In genomic region chr10:61732635-61733278, GRCh38 we compare ENCODE assay signal across 10 cellular contexts.
DNase-seq lines count a peak whose midpoint lies in the region; ATAC-seq, FAIRE-seq and TF ChIP-seq lines count a peak whose summit lies in the region.
"Had no signal": no experiment of that assay in that cellular context is flagged by ENCODE, and none has a peak within 500 bp of the region (broad histone marks: within the 10 kb centered on the region; RNA-seq: fewer than 3 reads in every experiment).

No MANE protein-coding gene starts in this region.

- CTCF ChIA-PET in HCT116 (lab: Charles Lee), result interaction anchor here (0.9 to 2.3 kb wide), 14 partner anchors 9 to 916 kb away, joined by 3 to 9 read pairs (median 3); no protein-coding TSS in a partner anchor

- no peaks in the 10 kb centered on the region for H4K20me1 ChIP-seq in HCT116 (ENCODE audit: insufficient read depth)
- H4K20me1 ChIP-seq: BLaER1 had no signal

- no peaks in the 10 kb centered on the region for H3K36me3 ChIP-seq in HCT116 (ENCODE audit: control insufficient read depth in 1 of 2, insufficient read depth in 2 of 2, low read length in 2 of 2)
- H3K36me3 ChIP-seq: BLaER1 had no signal

- no peaks in the 10 kb centered on the region for H3K27me3 ChIP-seq in HCT116 (ENCODE audit: insufficient read depth, low read length)
- H3K27me3 ChIP-seq: BLaER1 had no signal

- intact Hi-C loops in HCT116 (cut with micrococcal nuclease), result loop anchor here (1.0 to 5.0 kb wide), 2 partner anchors 590 to 916 kb away; no protein-coding TSS in a partner anchor

- ATAC-seq in HCT116, result no peak
- no peak for ATAC-seq in GM21447 (IDR thresholded peaks at IDR 0.05; ENCODE audit: unreplicated experiment)
- ATAC-seq in HG03460 (IDR thresholded peaks at IDR 0.05; ENCODE audit: unreplicated experiment), result no peak

- no peak overlapping the region for H3K4me3 ChIP-seq in HCT116 (replicated peaks in 1 of 2; ENCODE audit: low read depth in 1 of 2, low read length in 2 of 2)
- H3K4me3 ChIP-seq: BLaER1, GM23248 had no signal

- FAIRE-seq in colon (lab: Jason Lieb, UNC), result peak; percentile 78

- TF ChIP-seq RAD21 in HCT116 (IDR thresholded peaks at IDR 0.05; ENCODE audit: low read depth), result no peak

- no peak overlapping the region for H3K27ac ChIP-seq in HCT116 (ENCODE audit: low read depth, low read length)
- H3K27ac ChIP-seq: BLaER1, GM23248 had no signal

- RAD21 ChIA-PET in HCT116 (lab: Charles Lee; ENCODE audit: low non-redundant PET in 1 of 2, low total read pairs in 2 of 2, uncharacterized antibody in 2 of 2, unreplicated experiment in 2 of 2), result no interaction called here

- DNase-seq in HCT116 (ENCODE audit: low read depth, low spot score) (no peak), SK-N-DZ (ENCODE audit: low spot score) (peak; percentile 78), DMS153 (lab: John Stamatoyannopoulos, UW) (no peak), NOMO-1 (lab: John Stamatoyannopoulos, UW; ENCODE audit: unreplicated experiment in 2 of 2) (no peak)
- DNase-seq: GF-D8 had no signal

- H3K4me2 ChIP-seq in HCT116 (ENCODE audit: low read length), result no peak overlapping the region
- H3K4me2 ChIP-seq: BLaER1 had no signal

- BruUV-seq in HCT116 (replicated peaks; lab: Mats Ljungman, UMichigan), result no TSS peak

- POLR2A ChIA-PET in HCT116 (lab: Charles Lee), result interaction anchor here (1.8 kb wide), 1 partner anchor 9 kb away, joined by 4 read pairs; no protein-coding TSS in a partner anchor

- no peaks in the 10 kb centered on the region for H3K9me2 ChIP-seq in HCT116 (ENCODE audit: insufficient read depth)

- peak overlapping the region; percentile 72 for H2AFZ ChIP-seq in HCT116 (ENCODE audit: low read depth, low read length, poor library complexity, severe bottlenecking)
- H2AFZ ChIP-seq: GM23248 had no signal

- TF ChIP-seq CTCF in HCT116 (IDR thresholded peaks at IDR 0.05 in 2 of 3, conservative IDR thresholded peaks at IDR 0.05 in 1 of 3; ENCODE audit: borderline replicate concordance in 1 of 3, insufficient read depth in 1 of 3, low read depth in 2 of 3, low read length in 2 of 3), result no peak

- H3K9ac ChIP-seq in HCT116 (ENCODE audit: low read length), result no peak overlapping the region
- H3K9ac ChIP-seq: BLaER1, GM23248 had no signal

- TF ChIP-seq POLR2A in HCT116 (IDR thresholded peaks at IDR 0.05; ENCODE audit: borderline replicate concordance, extremely low read depth, insufficient read depth, insufficient read length), result no peak

- H3K79me2 ChIP-seq in HCT116 (ENCODE audit: insufficient read depth, low read length), result no peaks in the 10 kb centered on the region

- H3K9me3 ChIP-seq in HCT116 (ENCODE audit: control insufficient read depth in 1 of 2, insufficient read depth in 1 of 2, low read depth in 1 of 2, low read length in 2 of 2), result no peaks in the 10 kb centered on the region
- H3K9me3 ChIP-seq: BLaER1 had no signal

- H3K4me1 ChIP-seq in HCT116 (ENCODE audit: control insufficient read depth in 1 of 2, insufficient read depth in 2 of 2, low read length in 2 of 2), result no peaks in the 10 kb centered on the region
- H3K4me1 ChIP-seq: BLaER1 had no signal

TF ChIP-seq in HCT116, 20 proteins besides CTCF, POLR2A, EP300 and RAD21:
- TF ChIP-seq POLR2AphosphoS5 (IDR thresholded peaks at IDR 0.05; ENCODE audit: low read depth, low read length), result no peak
- TF ChIP-seq, protein P1, sequence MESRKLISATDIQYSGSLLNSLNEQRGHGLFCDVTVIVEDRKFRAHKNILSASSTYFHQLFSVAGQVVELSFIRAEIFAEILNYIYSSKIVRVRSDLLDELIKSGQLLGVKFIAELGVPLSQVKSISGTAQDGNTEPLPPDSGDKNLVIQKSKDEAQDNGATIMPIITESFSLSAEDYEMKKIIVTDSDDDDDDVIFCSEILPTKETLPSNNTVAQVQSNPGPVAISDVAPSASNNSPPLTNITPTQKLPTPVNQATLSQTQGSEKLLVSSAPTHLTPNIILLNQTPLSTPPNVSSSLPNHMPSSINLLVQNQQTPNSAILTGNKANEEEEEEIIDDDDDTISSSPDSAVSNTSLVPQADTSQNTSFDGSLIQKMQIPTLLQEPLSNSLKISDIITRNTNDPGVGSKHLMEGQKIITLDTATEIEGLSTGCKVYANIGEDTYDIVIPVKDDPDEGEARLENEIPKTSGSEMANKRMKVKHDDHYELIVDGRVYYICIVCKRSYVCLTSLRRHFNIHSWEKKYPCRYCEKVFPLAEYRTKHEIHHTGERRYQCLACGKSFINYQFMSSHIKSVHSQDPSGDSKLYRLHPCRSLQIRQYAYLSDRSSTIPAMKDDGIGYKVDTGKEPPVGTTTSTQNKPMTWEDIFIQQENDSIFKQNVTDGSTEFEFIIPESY (IDR thresholded peaks at IDR 0.05; ENCODE audit: extremely low read depth, insufficient replicate concordance, low read length), result no peak
- TF ChIP-seq CBX3 (IDR thresholded peaks at IDR 0.05; ENCODE audit: low read depth), result no peak
- TF ChIP-seq SP1 (IDR thresholded peaks at IDR 0.05; ENCODE audit: low read depth), result no peak
- TF ChIP-seq EZH2 (IDR thresholded peaks at IDR 0.05), result no peak
- no peak for TF ChIP-seq JUND (IDR thresholded peaks at IDR 0.05)
- TF ChIP-seq SRF (IDR thresholded peaks at IDR 0.05; ENCODE audit: low read depth), result no peak
- TF ChIP-seq, protein P2, sequence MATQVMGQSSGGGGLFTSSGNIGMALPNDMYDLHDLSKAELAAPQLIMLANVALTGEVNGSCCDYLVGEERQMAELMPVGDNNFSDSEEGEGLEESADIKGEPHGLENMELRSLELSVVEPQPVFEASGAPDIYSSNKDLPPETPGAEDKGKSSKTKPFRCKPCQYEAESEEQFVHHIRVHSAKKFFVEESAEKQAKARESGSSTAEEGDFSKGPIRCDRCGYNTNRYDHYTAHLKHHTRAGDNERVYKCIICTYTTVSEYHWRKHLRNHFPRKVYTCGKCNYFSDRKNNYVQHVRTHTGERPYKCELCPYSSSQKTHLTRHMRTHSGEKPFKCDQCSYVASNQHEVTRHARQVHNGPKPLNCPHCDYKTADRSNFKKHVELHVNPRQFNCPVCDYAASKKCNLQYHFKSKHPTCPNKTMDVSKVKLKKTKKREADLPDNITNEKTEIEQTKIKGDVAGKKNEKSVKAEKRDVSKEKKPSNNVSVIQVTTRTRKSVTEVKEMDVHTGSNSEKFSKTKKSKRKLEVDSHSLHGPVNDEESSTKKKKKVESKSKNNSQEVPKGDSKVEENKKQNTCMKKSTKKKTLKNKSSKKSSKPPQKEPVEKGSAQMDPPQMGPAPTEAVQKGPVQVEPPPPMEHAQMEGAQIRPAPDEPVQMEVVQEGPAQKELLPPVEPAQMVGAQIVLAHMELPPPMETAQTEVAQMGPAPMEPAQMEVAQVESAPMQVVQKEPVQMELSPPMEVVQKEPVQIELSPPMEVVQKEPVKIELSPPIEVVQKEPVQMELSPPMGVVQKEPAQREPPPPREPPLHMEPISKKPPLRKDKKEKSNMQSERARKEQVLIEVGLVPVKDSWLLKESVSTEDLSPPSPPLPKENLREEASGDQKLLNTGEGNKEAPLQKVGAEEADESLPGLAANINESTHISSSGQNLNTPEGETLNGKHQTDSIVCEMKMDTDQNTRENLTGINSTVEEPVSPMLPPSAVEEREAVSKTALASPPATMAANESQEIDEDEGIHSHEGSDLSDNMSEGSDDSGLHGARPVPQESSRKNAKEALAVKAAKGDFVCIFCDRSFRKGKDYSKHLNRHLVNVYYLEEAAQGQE (IDR thresholded peaks at IDR 0.05; ENCODE audit: low read depth), result no peak
- no peak for TF ChIP-seq FOSL1 (IDR thresholded peaks at IDR 0.05; ENCODE audit: low read depth)
- TF ChIP-seq EGR1 (IDR thresholded peaks at IDR 0.05; ENCODE audit: low read depth), result no peak
- TF ChIP-seq SIN3A (IDR thresholded peaks at IDR 0.05; ENCODE audit: low read depth), result no peak
- TF ChIP-seq YY1 (IDR thresholded peaks at IDR 0.05; ENCODE audit: extremely low read depth, insufficient replicate concordance, low read depth, low read length), result no peak
- TF ChIP-seq EZH2phosphoT487 (IDR thresholded peaks at IDR 0.05; ENCODE audit: borderline replicate concordance), result no peak
- no peak for TF ChIP-seq MAX (IDR thresholded peaks at IDR 0.05)
- no peak for TF ChIP-seq ELF1 (IDR thresholded peaks at IDR 0.05; ENCODE audit: borderline replicate concordance, low read depth)
- TF ChIP-seq ATF3 (IDR thresholded peaks at IDR 0.05), result no peak
- TF ChIP-seq ZNF274 (IDR thresholded peaks at IDR 0.05; ENCODE audit: low read depth, low read length), result no peak
- no peak for TF ChIP-seq CEBPB (IDR thresholded peaks at IDR 0.05; ENCODE audit: low read depth)
- TF ChIP-seq TCF7L2 (IDR thresholded peaks at IDR 0.05; ENCODE audit: borderline replicate concordance, extremely low read depth, insufficient read depth, insufficient read length), result no peak
- TF ChIP-seq ZFX (IDR thresholded peaks at IDR 0.05), result no peak
TF ChIP-seq in HCT116: peak in this region for 0.
